ENCODE assay signal across 1 cellular context in genomic region chr12:121537814-121538698, GRCh38.
TF ChIP-seq lines count a peak whose summit lies in the region.

No MANE protein-coding gene starts in this region.

TF ChIP-seq in GM12878, 131 proteins besides CTCF, POLR2A, EP300 and RAD21 (continued from another document):
- TF ChIP-seq ETV6 (conservative IDR thresholded peaks at IDR 0.05 in 1 of 2, IDR thresholded peaks at IDR 0.05 in 1 of 2; ENCODE audit: borderline replicate concordance in 1 of 2, low read depth in 1 of 2): no peak
- TF ChIP-seq E4F1 (IDR thresholded peaks at IDR 0.05; ENCODE audit: borderline replicate concordance, partially characterized antibody): no peak
- no peak for TF ChIP-seq TCF3 (IDR thresholded peaks at IDR 0.05; ENCODE audit: borderline replicate concordance, insufficient read depth, low read depth, low read length)
- TF ChIP-seq WRNIP1 (IDR thresholded peaks at IDR 0.05; ENCODE audit: borderline replicate concordance, low read depth, low read length): no peak
- no peak for TF ChIP-seq TCF7 (IDR thresholded peaks at IDR 0.05; ENCODE audit: borderline replicate concordance)
- no peak for TF ChIP-seq POLR2AphosphoS2 (IDR thresholded peaks at IDR 0.05; ENCODE audit: low read depth, low read length)
- TF ChIP-seq ZBTB11 (CRISPR knock-in tag; IDR thresholded peaks at IDR 0.05): no peak
- TF ChIP-seq BRCA1 (IDR thresholded peaks at IDR 0.05; ENCODE audit: low read depth, low read length): no peak
- TF ChIP-seq SKIL (IDR thresholded peaks at IDR 0.05; ENCODE audit: low read depth, poor library complexity, severe bottlenecking): no peak
- TF ChIP-seq IKZF2 (IDR thresholded peaks at IDR 0.05): 0 out of 4 replicates have a peak, but pooled peaks of 1 of the 2 experiments have one; percentile 12
- TF ChIP-seq ZBTB33 (IDR thresholded peaks at IDR 0.05): no peak
- TF ChIP-seq KDM1A (IDR thresholded peaks at IDR 0.05; ENCODE audit: borderline replicate concordance): no peak
- no peak for TF ChIP-seq NFIC (IDR thresholded peaks at IDR 0.05; ENCODE audit: low read depth, low read length)
- TF ChIP-seq EED (IDR thresholded peaks at IDR 0.05; ENCODE audit: low read depth): no peak
- no peak for TF ChIP-seq NR2C1 (IDR thresholded peaks at IDR 0.05)
- 0 out of 2 replicates have a peak, but pooled peaks have one; percentile 74 for TF ChIP-seq HDGF (IDR thresholded peaks at IDR 0.05)
- TF ChIP-seq TARDBP (IDR thresholded peaks at IDR 0.05; ENCODE audit: borderline replicate concordance): no peak
- peak; percentile 75; the same call in 1 of the 2 replicates for TF ChIP-seq SPI1 (IDR thresholded peaks at IDR 0.05; ENCODE audit: borderline replicate concordance, insufficient read depth, low read depth, low read length)
- peak; percentile 8; the same call in 1 of the 2 replicates for TF ChIP-seq ZNF687 (IDR thresholded peaks at IDR 0.05)
- no peak for TF ChIP-seq RAD51 (IDR thresholded peaks at IDR 0.05)
- TF ChIP-seq RUNX3 (IDR thresholded peaks at IDR 0.05; ENCODE audit: low read length): no peak
- TF ChIP-seq PKNOX1 (IDR thresholded peaks at IDR 0.05): no peak
- TF ChIP-seq ZBTB4 (CRISPR knock-in tag; IDR thresholded peaks at IDR 0.05): no peak
